ENCODE assay signal across 1 cellular context in genomic region chr20:44959896-44960852, GRCh38.
TF ChIP-seq lines count a peak whose summit lies in the region.

Gene TOMM34 (minus strand): TSS chr20:44960397. CDS start chr20:44960333, 64 bp downstream.

TF ChIP-seq in HEK293, 187 proteins besides CTCF, POLR2A, EP300 and RAD21 (continued from another document):
- TF ChIP-seq, protein P1, sequence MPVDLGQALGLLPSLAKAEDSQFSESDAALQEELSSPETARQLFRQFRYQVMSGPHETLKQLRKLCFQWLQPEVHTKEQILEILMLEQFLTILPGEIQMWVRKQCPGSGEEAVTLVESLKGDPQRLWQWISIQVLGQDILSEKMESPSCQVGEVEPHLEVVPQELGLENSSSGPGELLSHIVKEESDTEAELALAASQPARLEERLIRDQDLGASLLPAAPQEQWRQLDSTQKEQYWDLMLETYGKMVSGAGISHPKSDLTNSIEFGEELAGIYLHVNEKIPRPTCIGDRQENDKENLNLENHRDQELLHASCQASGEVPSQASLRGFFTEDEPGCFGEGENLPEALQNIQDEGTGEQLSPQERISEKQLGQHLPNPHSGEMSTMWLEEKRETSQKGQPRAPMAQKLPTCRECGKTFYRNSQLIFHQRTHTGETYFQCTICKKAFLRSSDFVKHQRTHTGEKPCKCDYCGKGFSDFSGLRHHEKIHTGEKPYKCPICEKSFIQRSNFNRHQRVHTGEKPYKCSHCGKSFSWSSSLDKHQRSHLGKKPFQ (tag by site-specific recombination; IDR thresholded peaks at IDR 0.05) = no peak
